In the genomic region with DNA sequence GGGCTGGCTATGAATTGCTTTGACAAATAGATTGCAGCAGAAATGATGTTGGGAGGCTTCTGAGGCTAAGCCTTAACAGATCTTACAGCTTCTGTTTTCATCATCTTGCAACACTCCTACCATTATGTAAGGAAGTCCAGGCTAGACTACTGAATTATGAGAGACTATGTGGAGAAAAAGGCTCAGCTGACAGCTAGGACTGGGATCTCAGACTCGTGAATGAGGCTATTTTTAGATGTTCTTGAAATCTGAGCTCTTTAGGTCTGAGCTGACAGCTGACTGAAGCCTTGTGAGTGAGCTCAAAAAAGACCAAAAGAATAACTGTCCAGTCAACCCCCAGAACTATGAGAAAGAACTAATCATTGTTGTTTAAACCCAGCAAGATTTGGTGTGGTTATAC, we compare ENCODE assay signal across 10 cellular contexts.
DNase-seq lines count a peak whose midpoint lies in the region; ATAC-seq and TF ChIP-seq lines count a peak whose summit lies in the region.
"Had no signal": no experiment of that assay in that cellular context is flagged by ENCODE, and none has a peak within 500 bp of the region (broad histone marks: within the 10 kb centered on the region; RNA-seq: fewer than 3 reads in every experiment).

No MANE protein-coding gene starts in this region.

- H3K4me1 Mint-ChIP-seq in type B pancreatic cell (ENCODE audit: unreplicated experiment), result no peaks in the 10 kb centered on the region

- H3K27me3 ChIP-seq in RWPE2 (ENCODE audit: insufficient read depth, poor library complexity, severe bottlenecking), result no peaks in the 10 kb centered on the region
- no peaks in the 10 kb centered on the region for H3K27me3 ChIP-seq in heart left ventricle
- H3K27me3 ChIP-seq in smooth muscle cell (ENCODE audit: low read depth), result no peaks in the 10 kb centered on the region

- DNase-seq in NCI-H1105 treated with DMSO at 0.1 percent for 48 hours (lab: John Stamatoyannopoulos, UW) (peak; percentile 14), NCI-H1105 (lab: John Stamatoyannopoulos, UW) (no peak), RWPE2 (ENCODE audit: low spot score) (no peak), heart left ventricle (peak in 1 of 5 donors; percentile 14), smooth muscle cell (lab: John Stamatoyannopoulos, UW; ENCODE audit: unreplicated experiment) (no peak), type B pancreatic cell (ENCODE audit: extremely low spot score, unreplicated experiment) (no peak)
- DNase-seq: activated CD8-positive, alpha-beta T cell treated with anti-CD3 and anti-CD28 coated beads for 36 hours had no signal

- no peaks in the 10 kb centered on the region for H3F3A ChIP-seq in smooth muscle cell (ENCODE audit: low read depth)

- H4K20me1 ChIP-seq in smooth muscle cell (ENCODE audit: low read depth), result no peaks in the 10 kb centered on the region

- no peak for TF ChIP-seq CTCF in RWPE2 (IDR thresholded peaks at IDR 0.05; ENCODE audit: poor library complexity, severe bottlenecking)
- TF ChIP-seq CTCF in heart left ventricle (IDR thresholded peaks at IDR 0.05), result no peak
- TF ChIP-seq CTCF in smooth muscle cell (IDR thresholded peaks at IDR 0.05; ENCODE audit: borderline replicate concordance, insufficient read depth, poor library complexity, severe bottlenecking), result no peak
- TF ChIP-seq CTCF in type B pancreatic cell (conservative IDR thresholded peaks at IDR 0.05), result no peak

- H3K36me3 ChIP-seq in RWPE2 (ENCODE audit: low read depth) (no peaks in the 10 kb centered on the region), heart left ventricle (no peaks in the 10 kb centered on the region), smooth muscle cell (ENCODE audit: low read depth) (no peaks in the 10 kb centered on the region)

- H3K4me1 ChIP-seq in RWPE2 (ENCODE audit: insufficient read depth, poor library complexity, severe bottlenecking), result no peaks in the 10 kb centered on the region
- H3K4me1 ChIP-seq in heart left ventricle, result peaks cover 0 to 25% (median 2%) of the 10 kb centered on the region in 12 donors
- H3K4me1 ChIP-seq in smooth muscle cell (ENCODE audit: low read depth), result peaks cover 7% of the 10 kb centered on the region

- no peaks in the 10 kb centered on the region for H3K9me3 ChIP-seq in RWPE2 (ENCODE audit: severe bottlenecking)
- H3K9me3 ChIP-seq in heart left ventricle, result no peaks in the 10 kb centered on the region
- H3K9me3 ChIP-seq in smooth muscle cell (replicated peaks; ENCODE audit: low read depth), result no peaks in the 10 kb centered on the region

- peak overlapping the region; percentile 41 for H3K4me2 ChIP-seq in smooth muscle cell

- H3K9ac ChIP-seq in smooth muscle cell (ENCODE audit: low read depth), result no peak overlapping the region

- peak overlapping the region; percentile 37 for H2AFZ ChIP-seq in smooth muscle cell (ENCODE audit: low read depth)

- no peak overlapping the region for H3K4me3 Mint-ChIP-seq in type B pancreatic cell
- H3K4me3 Mint-ChIP-seq: activated CD8-positive, alpha-beta T cell treated with anti-CD3 and anti-CD28 coated beads for 36 hours had no signal

- no peaks in the 10 kb centered on the region for H3K27me3 Mint-ChIP-seq in type B pancreatic cell

- no peak overlapping the region for H3K27ac Mint-ChIP-seq in type B pancreatic cell
- H3K27ac Mint-ChIP-seq: activated CD8-positive, alpha-beta T cell treated with anti-CD3 and anti-CD28 coated beads for 36 hours had no signal

- H3K27ac ChIP-seq in RWPE2 (ENCODE audit: poor library complexity, severe bottlenecking), result no peak overlapping the region
- H3K27ac ChIP-seq in heart left ventricle, result peak overlapping the region in 11 of 12 donors; percentile 11 to 81 (median 59)
- no peak overlapping the region for H3K27ac ChIP-seq in smooth muscle cell (ENCODE audit: low read depth)
- H3K27ac ChIP-seq: 22Rv1 had no signal

- ATAC-seq in RWPE2 (ENCODE audit: low read depth) (peak; percentile 49; the same call in 2 of the 3 replicates), heart left ventricle (peak; percentile 89 to 96 (median 93)), GM18867 (IDR thresholded peaks at IDR 0.05; ENCODE audit: unreplicated experiment) (no peak), HG03378 (IDR thresholded peaks at IDR 0.05; ENCODE audit: unreplicated experiment) (no peak)
- ATAC-seq: activated CD8-positive, alpha-beta T cell treated with anti-CD3 and anti-CD28 coated beads for 36 hours had no signal

- intact Hi-C loops in heart left ventricle (cut with DNase I), result no loop called here

- no peaks in the 10 kb centered on the region for H3K9me3 Mint-ChIP-seq in type B pancreatic cell
- H3K9me3 Mint-ChIP-seq: activated CD8-positive, alpha-beta T cell treated with anti-CD3 and anti-CD28 coated beads for 36 hours had no signal

- no peaks in the 10 kb centered on the region for H3K36me3 Mint-ChIP-seq in type B pancreatic cell

- H3K4me3 ChIP-seq in RWPE2 (ENCODE audit: severe bottlenecking), result no peak overlapping the region
- H3K4me3 ChIP-seq in heart left ventricle, result no peak overlapping the region
- H3K4me3 ChIP-seq in smooth muscle cell, result no peak overlapping the region

- WGBS in heart left ventricle, 4 donors, result 0 to 10% (median 2%) methylated on average over 1 of the region's 1 CpG
- WGBS in smooth muscle cell (ENCODE audit: low lambda C conversion rate), result 0% methylated on average over 1 of the region's 1 CpG

- H3K79me2 ChIP-seq in smooth muscle cell (ENCODE audit: low read depth), result no peaks in the 10 kb centered on the region

- TF ChIP-seq POLR2A in heart left ventricle (IDR thresholded peaks at IDR 0.05), result no peak

Comparison
In these comparisons a context has a peak if more than half of its experiments do, and no peak if none do; other contexts are left out.
1. ATAC-seq: peak in RWPE2 (single experiment) and heart left ventricle (4 of 4); none in GM18867 (single experiment) and HG03378 (single experiment).
2. H3K27ac ChIP-seq: peak in heart left ventricle (11 of 12); none in RWPE2 (single experiment) and smooth muscle cell (single experiment).